18 cellular contexts compared by ENCODE assay signal in the genomic region with DNA sequence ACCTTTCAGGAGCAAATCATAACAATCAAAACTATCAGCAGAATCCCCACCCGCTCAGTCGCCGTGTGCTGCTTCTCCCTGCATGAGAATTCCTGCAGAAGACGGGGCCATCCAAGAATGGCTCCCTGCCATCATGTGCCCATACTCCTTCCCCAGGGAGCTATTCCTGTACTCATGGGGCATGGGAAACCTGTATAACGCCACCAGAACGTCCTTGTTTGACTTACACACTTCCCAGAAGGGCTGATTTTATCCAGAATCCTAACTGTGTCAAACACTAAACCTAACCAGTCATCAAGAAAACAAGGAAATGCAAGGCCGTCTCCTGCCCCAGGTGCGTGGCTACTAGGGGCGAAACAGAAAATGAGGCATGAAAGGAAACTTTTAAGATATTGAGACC. TPM values are rescaled to one million over a fixed set of nuclear protein-coding genes. Genes with fewer than 3 reads are reported as not detected.
DNase-seq lines count a peak whose midpoint lies in the region; ATAC-seq, FAIRE-seq and TF ChIP-seq lines count a peak whose summit lies in the region.
"Had no signal": no experiment of that assay in that cellular context is flagged by ENCODE, and none has a peak within 500 bp of the region (broad histone marks: within the 10 kb centered on the region; RNA-seq: fewer than 3 reads in every experiment).

No MANE protein-coding gene starts in this region.

- H2AFZ ChIP-seq in mammary epithelial cell (ENCODE audit: low read depth, low read length): no peak overlapping the region
- H2AFZ ChIP-seq in astrocyte (ENCODE audit: low read depth, low read length): no peak overlapping the region

- H3K27me3 Mint-ChIP-seq in astrocyte (ENCODE audit: low read depth, unreplicated experiment) (no peaks in the 10 kb centered on the region), natural killer cell (ENCODE audit: low read depth in 2 of 2) (peaks cover 9% of the 10 kb centered on the region in 2 donors)

- no peaks in the 10 kb centered on the region for H4K20me1 ChIP-seq in mammary epithelial cell (ENCODE audit: insufficient read depth, low read length)
- peaks cover 77% of the 10 kb centered on the region for H4K20me1 ChIP-seq in astrocyte (ENCODE audit: insufficient read depth, low read length)

- ATAC-seq in natural killer cell: no peak
- ATAC-seq: HepG2 had no signal

- H3K9me3 ChIP-seq in mammary epithelial cell (replicated peaks; ENCODE audit: insufficient read depth, low read length) (peaks cover 24% of the 10 kb centered on the region), astrocyte (ENCODE audit: insufficient read depth, low read depth, low read length) (no peaks in the 10 kb centered on the region), transverse colon (no peaks in the 10 kb centered on the region)
- H3K9me3 ChIP-seq: Caco-2 had no signal

- H3K4me3 Mint-ChIP-seq in astrocyte (ENCODE audit: unreplicated experiment): no peak overlapping the region
- no peak overlapping the region for H3K4me3 Mint-ChIP-seq in natural killer cell
- H3K4me3 Mint-ChIP-seq: CD8-positive, alpha-beta memory T cell; HFFc6 had no signal

- H3K27ac ChIP-seq in mammary epithelial cell (ENCODE audit: insufficient read depth, low read depth, low read length): no peak overlapping the region
- no peak overlapping the region for H3K27ac ChIP-seq in astrocyte (ENCODE audit: low read depth, low read length)
- peak overlapping the region in 2 of 4 donors; percentile 6 to 16 for H3K27ac ChIP-seq in transverse colon
- H3K27ac ChIP-seq: 22Rv1, BLaER1 had no signal

- H3K9me3 Mint-ChIP-seq in astrocyte (ENCODE audit: unreplicated experiment): peaks cover 2% of the 10 kb centered on the region
- no peaks in the 10 kb centered on the region for H3K9me3 Mint-ChIP-seq in natural killer cell

- TF ChIP-seq CTCF in mammary epithelial cell (conservative IDR thresholded peaks at IDR 0.05 in 1 of 2, IDR thresholded peaks at IDR 0.05 in 1 of 2; ENCODE audit: extremely low read depth in 1 of 2, insufficient read depth in 1 of 2, low read depth in 1 of 2, low read length in 2 of 2) (no peak), astrocyte (IDR thresholded peaks at IDR 0.05; ENCODE audit: insufficient read depth, low read depth, low read length) (no peak), transverse colon (IDR thresholded peaks at IDR 0.05) (no peak), natural killer cell (IDR thresholded peaks at IDR 0.05) (no peak)

- H3K36me3 Mint-ChIP-seq in astrocyte (ENCODE audit: low read depth, unreplicated experiment) (peaks cover 2% of the 10 kb centered on the region), natural killer cell (no peaks in the 10 kb centered on the region)
- H3K36me3 Mint-ChIP-seq: CD8-positive, alpha-beta memory T cell had no signal

- H3K27ac Mint-ChIP-seq in astrocyte (ENCODE audit: unreplicated experiment) (peak overlapping the region; percentile 2), natural killer cell (no peak overlapping the region)
- H3K27ac Mint-ChIP-seq: CD8-positive, alpha-beta memory T cell; HFFc6 had no signal

- H3K4me3 ChIP-seq in mammary epithelial cell (replicated peaks in 1 of 3; ENCODE audit: insufficient read depth in 1 of 3, low read depth in 2 of 3, low read length in 3 of 3) (no peak overlapping the region), astrocyte (ENCODE audit: insufficient read depth, low read depth, low read length) (no peak overlapping the region), transverse colon (no peak overlapping the region)
- H3K4me3 ChIP-seq: BLaER1 had no signal

- TF ChIP-seq EP300 in transverse colon (IDR thresholded peaks at IDR 0.05; ENCODE audit: low read depth): no peak

- in situ Hi-C loops in T47D (cut with HindIII; ENCODE audit: low pct_unique_long_range_greater_than_20kb, low sequenced_read_pairs): no loop called here
- in situ Hi-C loops in mammary epithelial cell (cut with MboI; ENCODE audit: low sequenced_read_pairs in 2 of 2): no loop called here
- in situ Hi-C loops in transverse colon (cut with MboI; ENCODE audit: low pct_ligation_motif_present in 1 of 4, low pct_unique_long_range_greater_than_20kb in 1 of 4, low sequenced_read_pairs in 3 of 4): no loop called here

- dilution Hi-C loops in mammary epithelial cell (cut with HindIII; ENCODE audit: low sequenced_read_pairs): no loop called here

- DNase-seq in T47D (ENCODE audit: low read depth in 1 of 2, low spot score in 1 of 2): peak; percentile 63 to 76
- DNase-seq in mammary epithelial cell: no peak
- DNase-seq in astrocyte (ENCODE audit: low read depth): no peak
- peak; percentile 12 for DNase-seq in islet precursor cell
- peak; percentile 2 for DNase-seq in transverse colon
- DNase-seq in natural killer cell: no peak
- no peak for DNase-seq in AML-193 (lab: John Stamatoyannopoulos, UW)
- DNase-seq: Caco-2; CD8-positive, alpha-beta memory T cell; DND-41; GF-D8; HCEC 1CT; HFFc6 had no signal

- H3K9ac ChIP-seq in mammary epithelial cell (ENCODE audit: insufficient read depth, low read length) (no peak overlapping the region), astrocyte (ENCODE audit: low read length) (no peak overlapping the region)
- H3K9ac ChIP-seq: BLaER1 had no signal

- no peaks in the 10 kb centered on the region for H3K79me2 ChIP-seq in mammary epithelial cell (ENCODE audit: insufficient read depth, low read length)
- peaks cover 97% of the 10 kb centered on the region for H3K79me2 ChIP-seq in astrocyte (ENCODE audit: insufficient read depth, low read length)

- H3K4me1 ChIP-seq in mammary epithelial cell (ENCODE audit: insufficient read depth, low read length) (no peaks in the 10 kb centered on the region), astrocyte (ENCODE audit: insufficient read depth, low read length) (no peaks in the 10 kb centered on the region), transverse colon (peaks cover 0 to 4% (median 2%) of the 10 kb centered on the region in 4 donors)
- H3K4me1 ChIP-seq: Caco-2 had no signal

- H3K27me3 ChIP-seq in mammary epithelial cell (ENCODE audit: insufficient read depth, low read length): no peaks in the 10 kb centered on the region
- H3K27me3 ChIP-seq in astrocyte (ENCODE audit: insufficient read depth, low read length): no peaks in the 10 kb centered on the region
- H3K27me3 ChIP-seq in transverse colon: no peaks in the 10 kb centered on the region
- H3K27me3 ChIP-seq: BLaER1 had no signal

- FAIRE-seq in astrocyte (lab: Jason Lieb, UNC): no peak
- FAIRE-seq: GM19239, HepG2, HTR-8/SVneo had no signal

- no peaks in the 10 kb centered on the region for H3K36me3 ChIP-seq in mammary epithelial cell (ENCODE audit: insufficient read depth, low read length)
- no peaks in the 10 kb centered on the region for H3K36me3 ChIP-seq in astrocyte (ENCODE audit: insufficient read depth, low read length)
- H3K36me3 ChIP-seq in transverse colon: no peaks in the 10 kb centered on the region
- H3K36me3 ChIP-seq: BLaER1 had no signal

- intact Hi-C loops in mammary epithelial cell (cut with micrococcal nuclease) (no loop called here), transverse colon (cut with DNase I; ENCODE audit: low total_unique reads) (no loop called here), natural killer cell (cut with micrococcal nuclease) (no loop called here)

- H3K4me1 Mint-ChIP-seq in astrocyte (ENCODE audit: low read depth, unreplicated experiment) (peaks cover 26% of the 10 kb centered on the region), natural killer cell (no peaks in the 10 kb centered on the region)
- H3K4me1 Mint-ChIP-seq: CD8-positive, alpha-beta memory T cell had no signal

- BruUV-seq in mammary epithelial cell (replicated peaks; lab: Mats Ljungman, UMichigan): no TSS peak

- 68% methylated on average over 9 of the region's 9 CpGs for WGBS in mammary epithelial cell (ENCODE audit: low coverage, missing lambda C conversion rate)
- 50 to 78% methylated on average over 4 to 9 of the region's 9 CpGs for WGBS in transverse colon (ENCODE audit: low coverage in 1 of 2), 2 donors

- CTCF ChIA-PET in mammary epithelial cell (lab: Charles Lee; ENCODE audit: low non-redundant PET): no interaction called here

- TF ChIP-seq POLR2A in transverse colon (IDR thresholded peaks at IDR 0.05): no peak

- H3K4me2 ChIP-seq in mammary epithelial cell (ENCODE audit: insufficient read depth, low read depth, low read length) (no peak overlapping the region), astrocyte (ENCODE audit: low read length) (no peak overlapping the region)
- H3K4me2 ChIP-seq: BLaER1 had no signal

RNA-seq across cellular contexts. Expression of a gene that starts 16.0 kb away (rescaled TPM):
- total RNA-seq in mammary epithelial cell: 1 to 10 TPM; 7.1 to 7.3 TPM
- 0.10 TPM for polyA plus RNA-seq in mammary epithelial cell
- polyA minus RNA-seq in mammary epithelial cell: not detected
- 27.3 and 30.1 TPM in 2 replicates for total RNA-seq in astrocyte
- 10 to 100 TPM; 13.4 to 32.0 (median 18.4) TPM for total RNA-seq in transverse colon
- 1 to 10 TPM; 1.5 to 5.8 (median 3.8) TPM for total RNA-seq in natural killer cell

Comparison
In these comparisons a context has a peak if more than half of its experiments do, and no peak if none do; other contexts are left out.
1. DNase-seq: peak in T47D (2 of 2), islet precursor cell (single experiment) and transverse colon (single experiment); none in mammary epithelial cell (single experiment), astrocyte (single experiment), natural killer cell (single experiment) and AML-193 (0 of 2).